Comparison of ENCODE assay signal across 13 cellular contexts in genomic region chr1:227869851-227870305, GRCh38. TPM values are rescaled to one million over a fixed set of nuclear protein-coding genes. Genes with fewer than 3 reads are reported as not detected.
DNase-seq lines count a peak whose midpoint lies in the region; ATAC-seq and TF ChIP-seq lines count a peak whose summit lies in the region.
"Had no signal": no experiment of that assay in that cellular context is flagged by ENCODE, and none has a peak within 500 bp of the region (broad histone marks: within the 10 kb centered on the region; RNA-seq: fewer than 3 reads in every experiment).

No MANE protein-coding gene starts in this region.

- H2AFZ ChIP-seq in Loucy (ENCODE audit: low read length), result no peak overlapping the region; the same call in 1 of the 2 replicates

- intact Hi-C loops in activated CD4-positive, alpha-beta T cell treated with anti-CD3 and anti-CD28 coated beads, Interleukin-2, amount 10 ng/mL, durations not matched to agents 24 days and 14 days (cut with micrococcal nuclease), result no loop called here

- no peak overlapping the region for H3K9ac ChIP-seq in Loucy (ENCODE audit: low read depth, low read length, poor library complexity, severe bottlenecking)

- peaks cover 13% of the 10 kb centered on the region for H3K9me3 Mint-ChIP-seq in activated CD4-positive, alpha-beta T cell treated with anti-CD3 and anti-CD28 coated beads, Interleukin-2, amount 10 ng/mL, durations not matched to agents 24 days and 14 days
- peaks cover 4% of the 10 kb centered on the region for H3K9me3 Mint-ChIP-seq in stimulated activated effector memory CD8-positive, alpha-beta T cell treated with anti-CD3 and anti-CD28 coated beads, Interleukin-12 subunit alpha, Interleukin-12 subunit beta, amount 100 ng/mL, for 72 hours

- DNase-seq in activated CD4-positive, alpha-beta T cell treated with anti-CD3 and anti-CD28 coated beads, Interleukin-2, amount 10 ng/mL, durations not matched to agents 24 days and 14 days, result peak; percentile 66
- DNase-seq in activated CD4-positive, alpha-beta T cell treated with anti-CD3 and anti-CD28 coated beads, Interleukin-2, amount 50 U/mL, for 48 hours, result no peak
- DNase-seq in activated naive CD4-positive, alpha-beta T cell treated with anti-CD3 and anti-CD28 coated beads, Interleukin-2, amount 50 U/mL, for 16 hours, result peak; percentile 9
- no peak for DNase-seq in stimulated activated effector memory CD8-positive, alpha-beta T cell treated with anti-CD3 and anti-CD28 coated beads, Interleukin-12 subunit alpha, Interleukin-12 subunit beta, amount 100 ng/mL, for 72 hours (ENCODE audit: low spot score in 2 of 2)
- no peak for DNase-seq in NCI-H345 treated with DMSO at 0.1 percent for 48 hours (lab: John Stamatoyannopoulos, UW; ENCODE audit: unreplicated experiment)
- DNase-seq: NCI-H1105, SW 1271 had no signal

- no peak overlapping the region for H3K27ac Mint-ChIP-seq in activated CD4-positive, alpha-beta T cell treated with anti-CD3 and anti-CD28 coated beads, Interleukin-2, amount 10 ng/mL, durations not matched to agents 24 days and 14 days
- H3K27ac Mint-ChIP-seq in stimulated activated effector memory CD8-positive, alpha-beta T cell treated with anti-CD3 and anti-CD28 coated beads, Interleukin-12 subunit alpha, Interleukin-12 subunit beta, amount 100 ng/mL, for 72 hours, result no peak overlapping the region

- peaks cover 20% of the 10 kb centered on the region for H3K4me1 ChIP-seq in Loucy (ENCODE audit: insufficient read depth, low read length, poor library complexity, severe bottlenecking)
- H3K4me1 ChIP-seq: right atrium auricular region had no signal

- no peaks in the 10 kb centered on the region for H3K9me2 ChIP-seq in Loucy (replicated peaks; ENCODE audit: low read depth, low read length)

- H3F3A ChIP-seq in Loucy (ENCODE audit: low read depth), result no peaks in the 10 kb centered on the region

- peak overlapping the region; percentile 50 for H3K4me3 ChIP-seq in Loucy (ENCODE audit: low read length, poor library complexity, severe bottlenecking)
- H3K4me3 ChIP-seq: right atrium auricular region, thoracic aorta had no signal

- ATAC-seq in stimulated activated effector memory CD8-positive, alpha-beta T cell treated with anti-CD3 and anti-CD28 coated beads, Interleukin-12 subunit alpha, Interleukin-12 subunit beta, amount 100 ng/mL, for 72 hours, result peak; percentile 43
- ATAC-seq in GM18909 (IDR thresholded peaks at IDR 0.05; ENCODE audit: poor library complexity, unreplicated experiment) (no peak), GM18511 (IDR thresholded peaks at IDR 0.05; ENCODE audit: unreplicated experiment) (no peak)

- peak overlapping the region; percentile 52 for H3K4me3 Mint-ChIP-seq in activated CD4-positive, alpha-beta T cell treated with anti-CD3 and anti-CD28 coated beads, Interleukin-2, amount 10 ng/mL, durations not matched to agents 24 days and 14 days
- peak overlapping the region; percentile 6 for H3K4me3 Mint-ChIP-seq in stimulated activated effector memory CD8-positive, alpha-beta T cell treated with anti-CD3 and anti-CD28 coated beads, Interleukin-12 subunit alpha, Interleukin-12 subunit beta, amount 100 ng/mL, for 72 hours

- no peaks in the 10 kb centered on the region for H4K20me1 ChIP-seq in Loucy (ENCODE audit: insufficient read depth, low read length, poor library complexity, severe bottlenecking)

- H3K4me2 ChIP-seq in Loucy (ENCODE audit: low read depth, low read length, poor library complexity, severe bottlenecking), result peak overlapping the region; percentile 73

- no peak for TF ChIP-seq CTCF in Loucy (conservative IDR thresholded peaks at IDR 0.05; ENCODE audit: low read length)

- no peaks in the 10 kb centered on the region for H3K79me2 ChIP-seq in Loucy (ENCODE audit: insufficient read depth, low read length)

- H3K36me3 ChIP-seq in Loucy (ENCODE audit: insufficient read depth, low read length), result no peaks in the 10 kb centered on the region
- H3K36me3 ChIP-seq: right atrium auricular region, thoracic aorta had no signal

- peaks cover 5% of the 10 kb centered on the region for H3K36me3 Mint-ChIP-seq in activated CD4-positive, alpha-beta T cell treated with anti-CD3 and anti-CD28 coated beads, Interleukin-2, amount 10 ng/mL, durations not matched to agents 24 days and 14 days (ENCODE audit: low read depth)
- H3K36me3 Mint-ChIP-seq in stimulated activated effector memory CD8-positive, alpha-beta T cell treated with anti-CD3 and anti-CD28 coated beads, Interleukin-12 subunit alpha, Interleukin-12 subunit beta, amount 100 ng/mL, for 72 hours, result no peaks in the 10 kb centered on the region

- H3K9me3 ChIP-seq in Loucy (ENCODE audit: insufficient read depth, low read depth, low read length), result no peaks in the 10 kb centered on the region
- H3K9me3 ChIP-seq: thoracic aorta had no signal

- peaks cover 21% of the 10 kb centered on the region for H3K4me1 Mint-ChIP-seq in activated CD4-positive, alpha-beta T cell treated with anti-CD3 and anti-CD28 coated beads, Interleukin-2, amount 10 ng/mL, durations not matched to agents 24 days and 14 days
- peaks cover 22% of the 10 kb centered on the region for H3K4me1 Mint-ChIP-seq in stimulated activated effector memory CD8-positive, alpha-beta T cell treated with anti-CD3 and anti-CD28 coated beads, Interleukin-12 subunit alpha, Interleukin-12 subunit beta, amount 100 ng/mL, for 72 hours

- peaks cover 14% of the 10 kb centered on the region for H3K27me3 Mint-ChIP-seq in activated CD4-positive, alpha-beta T cell treated with anti-CD3 and anti-CD28 coated beads, Interleukin-2, amount 10 ng/mL, durations not matched to agents 24 days and 14 days

- no peaks in the 10 kb centered on the region for H3K27me3 ChIP-seq in Loucy (ENCODE audit: insufficient read depth, low read length, poor library complexity, severe bottlenecking)
- H3K27me3 ChIP-seq: right atrium auricular region had no signal

RNA-seq across cellular contexts. Expression of gene PRSS38, which starts 54.4 kb away (rescaled TPM):
- total RNA-seq in activated CD4-positive, alpha-beta T cell treated with anti-CD3 and anti-CD28 coated beads, Interleukin-2, amount 10 ng/mL, durations not matched to agents 24 days and 14 days, result not detected in 2 replicates
- total RNA-seq: A673, right atrium auricular region, thoracic aorta had no signal

Comparison
In these comparisons a context has a peak if more than half of its experiments do, and no peak if none do; other contexts are left out.
1. DNase-seq: peak in activated CD4-positive, alpha-beta T cell treated with anti-CD3 and anti-CD28 coated beads, Interleukin-2, amount 10 ng/mL, durations not matched to agents 24 days and 14 days (single experiment) and activated naive CD4-positive, alpha-beta T cell treated with anti-CD3 and anti-CD28 coated beads, Interleukin-2, amount 50 U/mL, for 16 hours (single experiment); none in activated CD4-positive, alpha-beta T cell treated with anti-CD3 and anti-CD28 coated beads, Interleukin-2, amount 50 U/mL, for 48 hours (0 of 2), stimulated activated effector memory CD8-positive, alpha-beta T cell treated with anti-CD3 and anti-CD28 coated beads, Interleukin-12 subunit alpha, Interleukin-12 subunit beta, amount 100 ng/mL, for 72 hours (0 of 2) and NCI-H345 treated with DMSO at 0.1 percent for 48 hours (single experiment).